In the genomic region with DNA sequence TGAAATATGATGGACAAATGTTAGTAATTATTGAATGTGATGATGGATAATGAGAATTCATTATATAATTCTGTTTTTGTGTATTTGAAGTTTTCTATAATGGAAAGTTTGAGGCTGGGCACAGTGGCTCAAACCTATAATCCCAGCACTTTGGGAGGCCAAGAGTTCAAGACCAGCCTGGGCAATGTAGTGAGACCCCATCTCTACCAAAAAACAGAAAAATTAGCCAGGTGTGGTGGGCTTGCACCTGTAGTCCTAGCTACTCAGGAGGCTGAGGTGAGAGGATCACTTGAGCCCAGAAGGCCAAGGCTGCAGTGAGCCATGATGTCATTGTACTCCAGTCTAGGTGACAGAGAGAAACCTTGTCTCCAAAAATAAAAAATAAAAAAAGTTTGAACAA, we compare ENCODE assay signal across 4 cellular contexts. TPM values are rescaled to one million over a fixed set of nuclear protein-coding genes. Genes with fewer than 3 reads are reported as not detected.
"Had no signal": no experiment of that assay in that cellular context is flagged by ENCODE, and none has a peak within 500 bp of the region (broad histone marks: within the 10 kb centered on the region; RNA-seq: fewer than 3 reads in every experiment).

No MANE protein-coding gene starts in this region.

RNA-seq across cellular contexts. Expression of a gene that starts 52.9 kb away (rescaled TPM):
- total RNA-seq: subcutaneous adipose tissue, temporal lobe, thoracic aorta, thyroid gland had no signal
